ENCODE assay signal across 8 cellular contexts in the genomic region with DNA sequence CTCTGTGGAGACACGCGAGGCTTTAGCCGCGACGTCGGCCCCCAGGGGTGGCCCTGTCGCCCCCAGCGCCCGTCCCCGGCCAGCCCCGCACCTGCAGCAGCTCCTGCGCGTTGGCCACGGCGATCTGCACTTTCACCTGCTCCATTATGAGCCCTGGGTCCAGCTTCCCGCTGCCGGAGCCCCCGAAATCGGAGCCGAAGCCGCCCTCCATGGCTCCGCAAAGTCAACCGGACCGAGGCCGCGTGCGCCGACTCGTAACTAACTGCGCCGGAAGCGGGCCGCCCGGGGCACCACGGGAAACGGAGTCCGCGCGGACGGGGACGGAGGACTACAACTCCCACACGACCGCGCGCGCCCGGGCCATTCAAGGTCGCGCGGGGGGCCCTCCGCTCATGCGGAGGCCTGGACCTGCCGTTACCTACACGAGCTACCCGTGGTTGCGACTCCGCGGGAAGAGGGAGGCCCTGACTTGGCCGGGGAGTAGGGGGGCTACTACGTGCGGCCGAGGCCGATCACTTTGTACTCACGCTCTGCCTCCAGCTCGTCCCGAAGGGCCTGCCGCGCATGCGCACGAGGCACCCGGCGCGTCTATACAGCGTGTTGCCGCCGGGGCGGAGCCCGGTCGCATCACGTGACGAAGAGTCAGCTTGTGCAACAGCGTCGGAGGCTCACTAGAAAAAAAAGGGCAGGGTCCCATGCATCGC. TPM values are rescaled to one million over a fixed set of nuclear protein-coding genes. Genes with fewer than 3 reads are reported as not detected.
DNase-seq lines count a peak whose midpoint lies in the region; ATAC-seq, FAIRE-seq and TF ChIP-seq lines count a peak whose summit lies in the region.

A gene (minus strand): TSS at position 264 of the 704 bp plus-strand sequence. CDS start 53 bp downstream, at position 211.

- peak; percentile 71 for ATAC-seq in HG02973 (IDR thresholded peaks at IDR 0.05; ENCODE audit: unreplicated experiment)

- H3K9me3 ChIP-seq in right atrium auricular region = no peaks in the 10 kb centered on the region

- H3K36me3 Mint-ChIP-seq in T-helper 2 cell treated with Interferon-gamma antibody and Interleukin-4, amounts not matched to agents 5 μg/mL and 100 μg/mL, for 36 hours (ENCODE audit: low read depth) = peaks cover 19% of the 10 kb centered on the region

- peaks cover 6% of the 10 kb centered on the region for H3K4me1 Mint-ChIP-seq in T-helper 2 cell treated with Interferon-gamma antibody and Interleukin-4, amounts not matched to agents 5 μg/mL and 100 μg/mL, for 36 hours (ENCODE audit: low read depth)

- no peaks in the 10 kb centered on the region for H3K27me3 Mint-ChIP-seq in T-helper 2 cell treated with Interferon-gamma antibody and Interleukin-4, amounts not matched to agents 5 μg/mL and 100 μg/mL, for 36 hours (ENCODE audit: low read depth)

- no peak for TF ChIP-seq CTCF in right atrium auricular region (IDR thresholded peaks at IDR 0.05)

- H3K27ac Mint-ChIP-seq in T-helper 2 cell treated with Interferon-gamma antibody and Interleukin-4, amounts not matched to agents 5 μg/mL and 100 μg/mL, for 36 hours = peak within 1 kb of the TSS; percentile 94

- DNase-seq in GM18507 (ENCODE audit: extremely low spot score, insufficient read length, low read depth) (peak; percentile 93), NCI-H2029 (lab: John Stamatoyannopoulos, UW) (peak; percentile 96), anterior cingulate cortex (lab: John Stamatoyannopoulos, UW) (peak; percentile 76 to 99 (median 96)), right atrium auricular region (ENCODE audit: low spot score) (peak; percentile 98), pulmonary artery endothelial cell (ENCODE audit: low read depth, low spot score) (peak; percentile 81), urothelium cell line (ENCODE audit: low spot score) (peak; percentile 93)
- DNase-seq in T-helper 2 cell treated with Interferon-gamma antibody and Interleukin-4, amounts not matched to agents 5 μg/mL and 100 μg/mL, for 36 hours (ENCODE audit: low spot score) = peak; percentile 98

- peaks cover 17% of the 10 kb centered on the region for H3K36me3 ChIP-seq in right atrium auricular region

- no peaks in the 10 kb centered on the region for H3K9me3 Mint-ChIP-seq in T-helper 2 cell treated with Interferon-gamma antibody and Interleukin-4, amounts not matched to agents 5 μg/mL and 100 μg/mL, for 36 hours

- peaks cover 0 to 48% of the 10 kb centered on the region in 2 donors for H3K4me1 ChIP-seq in right atrium auricular region

- no peaks in the 10 kb centered on the region for H3K27me3 ChIP-seq in right atrium auricular region

- peak within 1 kb of the TSS; percentile 93 for H3K4me3 Mint-ChIP-seq in T-helper 2 cell treated with Interferon-gamma antibody and Interleukin-4, amounts not matched to agents 5 μg/mL and 100 μg/mL, for 36 hours

- FAIRE-seq in GM18507 (lab: Jason Lieb, UNC) = peak; percentile 94
- FAIRE-seq in urothelium cell line (lab: Jason Lieb, UNC) = peak; percentile 52

- H3K4me3 ChIP-seq in right atrium auricular region = peak within 1 kb of the TSS; percentile 61 to 76

- peak within 1 kb of the TSS; percentile 98 to 99 for H3K27ac ChIP-seq in right atrium auricular region

RNA-seq across cellular contexts. Expression of the gene that starts here (rescaled TPM):
- total RNA-seq in right atrium auricular region (10 to 100 TPM; 37.1 to 37.2 TPM), pulmonary artery endothelial cell (59.5 and 60.3 TPM in 2 replicates)

Comparison
In these comparisons a context has a peak if more than half of its experiments do, and no peak if none do; other contexts are left out.
1. Peak in every context shown above with its lines: DNase-seq, ATAC-seq, H3K4me3 ChIP-seq and H3K27ac ChIP-seq.